In the genomic region with DNA sequence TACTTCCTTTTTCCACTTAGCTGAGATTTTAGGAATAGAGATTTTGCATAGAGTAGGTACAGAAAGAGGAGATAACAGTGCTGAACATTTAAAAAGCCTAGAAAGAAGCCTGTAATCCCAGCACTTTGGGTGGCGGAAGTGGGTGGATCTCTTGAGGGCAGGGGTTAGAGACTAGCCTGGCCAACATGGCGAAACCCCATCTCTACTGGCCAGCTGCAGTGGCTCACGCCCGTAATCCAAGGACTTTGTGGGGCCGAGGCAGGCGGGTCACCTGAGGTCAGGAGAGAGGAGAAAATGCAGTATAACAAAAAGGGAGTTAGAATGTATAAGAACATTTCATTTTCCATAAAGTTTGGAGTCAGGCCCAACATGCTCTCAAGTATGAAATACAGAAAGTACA, we compare ENCODE assay signal across 1 cellular context.
A peak's percentile ranks its signal among the peaks of the same experiment; 100 is the strongest.
TF ChIP-seq lines count a peak whose summit lies in the region.

No MANE protein-coding gene starts in this region.

TF ChIP-seq in K562, 482 proteins besides CTCF, POLR2A, EP300 and RAD21 (continued from another document and continues in another):
- TF ChIP-seq, protein P1, sequence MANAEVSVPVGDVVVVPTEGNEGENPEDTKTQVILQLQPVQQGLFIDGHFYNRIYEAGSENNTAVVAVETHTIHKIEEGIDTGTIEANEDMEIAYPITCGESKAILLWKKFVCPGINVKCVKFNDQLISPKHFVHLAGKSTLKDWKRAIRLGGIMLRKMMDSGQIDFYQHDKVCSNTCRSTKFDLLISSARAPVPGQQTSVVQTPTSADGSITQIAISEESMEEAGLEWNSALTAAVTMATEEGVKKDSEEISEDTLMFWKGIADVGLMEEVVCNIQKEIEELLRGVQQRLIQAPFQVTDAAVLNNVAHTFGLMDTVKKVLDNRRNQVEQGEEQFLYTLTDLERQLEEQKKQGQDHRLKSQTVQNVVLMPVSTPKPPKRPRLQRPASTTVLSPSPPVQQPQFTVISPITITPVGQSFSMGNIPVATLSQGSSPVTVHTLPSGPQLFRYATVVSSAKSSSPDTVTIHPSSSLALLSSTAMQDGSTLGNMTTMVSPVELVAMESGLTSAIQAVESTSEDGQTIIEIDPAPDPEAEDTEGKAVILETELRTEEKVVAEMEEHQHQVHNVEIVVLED (CRISPR knock-in tag; IDR thresholded peaks at IDR 0.05) = no peak
- TF ChIP-seq TCF3 (CRISPR knock-in tag; IDR thresholded peaks at IDR 0.05) (no peak), POLR2G (IDR thresholded peaks at IDR 0.05; ENCODE audit: low read depth, low read length) (no peak), ZNF589 (CRISPR knock-in tag; IDR thresholded peaks at IDR 0.05; ENCODE audit: low read depth) (no peak), CC2D1A (IDR thresholded peaks at IDR 0.05) (no peak), MED1 (CRISPR knock-in tag; IDR thresholded peaks at IDR 0.05; ENCODE audit: borderline replicate concordance) (no peak), NR2C2 (CRISPR knock-in tag; IDR thresholded peaks at IDR 0.05) (no peak), NR2C2 (tag; IDR thresholded peaks at IDR 0.05) (peak; percentile 87), NR2C1 (IDR thresholded peaks at IDR 0.05) (peak; percentile 56), NR2C1 (tag; IDR thresholded peaks at IDR 0.05) (peak; percentile 89), ZNF436 (CRISPR knock-in tag; IDR thresholded peaks at IDR 0.05) (no peak), ZNF41 (CRISPR knock-in tag; conservative IDR thresholded peaks at IDR 0.05) (no peak), CREBBP (IDR thresholded peaks at IDR 0.05; ENCODE audit: low read depth, low read length) (no peak), OTX1 (CRISPR knock-in tag; IDR thresholded peaks at IDR 0.05) (no peak), KHSRP (IDR thresholded peaks at IDR 0.05) (no peak), POLR3G (IDR thresholded peaks at IDR 0.05; ENCODE audit: extremely low read depth, insufficient read length, insufficient replicate concordance) (no peak), NCOA2 (IDR thresholded peaks at IDR 0.05; ENCODE audit: partially characterized antibody in 2 of 2) (no peak), U2AF2 (optimal IDR thresholded peaks at IDR 0.05; ENCODE audit: low read depth, low read length) (no peak), DIDO1 (tag; IDR thresholded peaks at IDR 0.05; ENCODE audit: low read depth) (0 out of 2 replicates have a peak, but pooled peaks have one; percentile 35), RAD51 (IDR thresholded peaks at IDR 0.05; ENCODE audit: borderline replicate concordance, low read depth) (0 out of 2 replicates have a peak, but pooled peaks have one; percentile 9), SMAD2 (IDR thresholded peaks at IDR 0.05; ENCODE audit: low read depth, low read length) (no peak), TAL1 (IDR thresholded peaks at IDR 0.05) (no peak), SLC30A9 (CRISPR knock-in tag; IDR thresholded peaks at IDR 0.05) (no peak), NCOR1 (IDR thresholded peaks at IDR 0.05) (peak; percentile 26; the same call in 1 of the 2 replicates), ZNF354B (CRISPR knock-in tag; IDR thresholded peaks at IDR 0.05) (no peak), POLR2AphosphoS5 (IDR thresholded peaks at IDR 0.05; ENCODE audit: control insufficient read depth, insufficient read depth, low read depth, low read length) (no peak), FOS (IDR thresholded peaks at IDR 0.05; ENCODE audit: extremely low read depth, insufficient read length) (no peak), BRF1 (IDR thresholded peaks at IDR 0.05; ENCODE audit: borderline replicate concordance, extremely low read depth, insufficient read length) (no peak), CBX2 (IDR thresholded peaks at IDR 0.05; ENCODE audit: insufficient read depth, low read length, poor library complexity, severe bottlenecking) (no peak), CREB1 (IDR thresholded peaks at IDR 0.05) (no peak), CREB1 (CRISPR knock-in tag; IDR thresholded peaks at IDR 0.05) (no peak), SIX5 (IDR thresholded peaks at IDR 0.05; ENCODE audit: borderline replicate concordance in 1 of 2, insufficient read depth in 1 of 2, low read depth in 1 of 2, low read length in 2 of 2) (no peak), PYGO2 (tag; IDR thresholded peaks at IDR 0.05) (no peak), ESRRA (IDR thresholded peaks at IDR 0.05; ENCODE audit: borderline replicate concordance, low read depth) (peak; percentile 19; the same call in 1 of the 2 replicates), ARNT (IDR thresholded peaks at IDR 0.05) (no peak), THRAP3 (IDR thresholded peaks at IDR 0.05; ENCODE audit: borderline replicate concordance) (no peak), MYNN (IDR thresholded peaks at IDR 0.05) (no peak), MYNN (CRISPR knock-in tag; IDR thresholded peaks at IDR 0.05) (no peak)
- TF ChIP-seq, protein P2, sequence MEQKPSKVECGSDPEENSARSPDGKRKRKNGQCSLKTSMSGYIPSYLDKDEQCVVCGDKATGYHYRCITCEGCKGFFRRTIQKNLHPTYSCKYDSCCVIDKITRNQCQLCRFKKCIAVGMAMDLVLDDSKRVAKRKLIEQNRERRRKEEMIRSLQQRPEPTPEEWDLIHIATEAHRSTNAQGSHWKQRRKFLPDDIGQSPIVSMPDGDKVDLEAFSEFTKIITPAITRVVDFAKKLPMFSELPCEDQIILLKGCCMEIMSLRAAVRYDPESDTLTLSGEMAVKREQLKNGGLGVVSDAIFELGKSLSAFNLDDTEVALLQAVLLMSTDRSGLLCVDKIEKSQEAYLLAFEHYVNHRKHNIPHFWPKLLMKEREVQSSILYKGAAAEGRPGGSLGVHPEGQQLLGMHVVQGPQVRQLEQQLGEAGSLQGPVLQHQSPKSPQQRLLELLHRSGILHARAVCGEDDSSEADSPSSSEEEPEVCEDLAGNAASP (IDR thresholded peaks at IDR 0.05) = peak; percentile 70
- TF ChIP-seq, protein P3, sequence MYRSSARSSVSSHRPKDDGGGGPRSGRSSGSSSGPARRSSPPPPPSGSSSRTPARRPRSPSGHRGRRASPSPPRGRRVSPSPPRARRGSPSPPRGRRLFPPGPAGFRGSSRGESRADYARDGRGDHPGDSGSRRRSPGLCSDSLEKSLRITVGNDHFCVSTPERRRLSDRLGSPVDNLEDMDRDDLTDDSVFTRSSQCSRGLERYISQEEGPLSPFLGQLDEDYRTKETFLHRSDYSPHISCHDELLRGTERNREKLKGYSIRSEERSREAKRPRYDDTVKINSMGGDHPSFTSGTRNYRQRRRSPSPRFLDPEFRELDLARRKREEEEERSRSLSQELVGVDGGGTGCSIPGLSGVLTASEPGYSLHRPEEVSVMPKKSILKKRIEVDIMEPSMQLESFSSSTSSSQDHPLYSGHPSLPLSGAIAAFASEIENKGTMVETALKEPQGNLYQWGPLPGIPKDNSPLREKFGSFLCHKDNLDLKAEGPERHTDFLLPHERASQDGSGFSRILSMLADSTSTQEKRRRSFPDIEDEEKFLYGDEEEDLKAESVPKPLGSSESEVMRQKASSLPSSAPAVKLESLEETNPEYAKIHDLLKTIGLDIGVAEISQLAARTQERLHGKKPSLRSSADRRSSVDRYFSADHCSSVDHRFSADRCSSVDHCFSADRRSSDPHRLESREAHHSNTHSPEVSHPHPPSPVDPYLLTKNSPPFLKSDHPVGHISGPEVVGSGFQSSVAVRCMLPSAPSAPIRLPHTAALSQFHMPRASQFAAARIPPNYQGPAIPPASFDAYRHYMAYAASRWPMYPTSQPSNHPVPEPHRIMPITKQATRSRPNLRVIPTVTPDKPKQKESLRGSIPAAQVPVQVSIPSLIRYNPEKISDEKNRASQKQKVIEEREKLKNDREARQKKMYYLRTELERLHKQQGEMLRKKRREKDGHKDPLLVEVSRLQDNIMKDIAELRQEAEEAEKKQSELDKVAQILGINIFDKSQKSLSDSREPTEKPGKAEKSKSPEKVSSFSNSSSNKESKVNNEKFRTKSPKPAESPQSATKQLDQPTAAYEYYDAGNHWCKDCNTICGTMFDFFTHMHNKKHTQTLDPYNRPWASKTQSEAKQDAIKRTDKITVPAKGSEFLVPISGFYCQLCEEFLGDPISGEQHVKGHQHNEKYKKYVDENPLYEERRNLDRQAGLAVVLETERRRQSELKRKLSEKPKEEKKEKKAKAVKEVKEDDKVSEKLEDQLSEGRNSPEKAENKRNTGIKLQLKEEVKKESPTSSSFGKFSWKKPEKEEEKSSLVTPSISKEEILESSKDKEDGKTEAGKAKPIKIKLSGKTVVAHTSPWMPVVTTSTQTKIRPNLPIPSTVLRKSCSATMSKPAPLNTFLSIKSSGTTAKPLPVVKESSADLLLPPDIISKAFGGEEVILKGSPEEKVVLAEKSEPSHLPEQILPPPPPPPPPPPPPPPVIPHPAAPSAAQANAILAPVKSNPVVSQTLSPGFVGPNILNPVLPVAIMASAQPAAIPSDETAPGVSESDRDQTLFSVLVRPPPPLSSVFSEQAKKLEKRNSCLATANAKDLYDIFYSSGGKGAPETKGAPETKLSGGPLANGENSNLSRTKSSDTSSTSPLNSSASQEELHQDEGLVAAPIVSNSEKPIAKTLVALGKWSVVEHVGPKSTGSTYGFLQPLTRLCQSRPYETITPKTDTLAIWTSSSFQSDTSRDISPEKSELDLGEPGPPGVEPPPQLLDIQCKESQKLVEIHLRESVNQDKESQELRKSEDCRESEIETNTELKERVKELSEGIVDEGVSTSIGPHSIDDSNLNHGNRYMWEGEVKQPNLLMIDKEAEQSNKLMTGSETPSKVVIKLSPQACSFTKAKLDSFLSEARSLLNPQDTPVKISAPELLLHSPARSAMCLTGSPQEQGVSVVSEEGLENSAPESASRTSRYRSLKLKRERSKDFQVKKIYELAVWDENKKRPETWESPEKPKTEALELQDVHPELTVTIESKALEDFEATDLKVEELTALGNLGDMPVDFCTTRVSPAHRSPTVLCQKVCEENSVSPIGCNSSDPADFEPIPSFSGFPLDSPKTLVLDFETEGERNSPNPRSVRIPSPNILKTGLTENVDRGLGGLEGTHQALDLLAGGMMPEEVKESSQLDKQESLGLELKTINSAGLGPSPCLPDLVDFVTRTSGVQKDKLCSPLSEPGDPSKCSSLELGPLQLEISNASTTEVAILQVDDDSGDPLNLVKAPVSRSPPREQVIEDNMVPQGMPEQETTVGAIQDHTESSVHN (IDR thresholded peaks at IDR 0.05; ENCODE audit: borderline replicate concordance in 1 of 2, low read depth in 1 of 2) = no peak
- TF ChIP-seq, protein P4, sequence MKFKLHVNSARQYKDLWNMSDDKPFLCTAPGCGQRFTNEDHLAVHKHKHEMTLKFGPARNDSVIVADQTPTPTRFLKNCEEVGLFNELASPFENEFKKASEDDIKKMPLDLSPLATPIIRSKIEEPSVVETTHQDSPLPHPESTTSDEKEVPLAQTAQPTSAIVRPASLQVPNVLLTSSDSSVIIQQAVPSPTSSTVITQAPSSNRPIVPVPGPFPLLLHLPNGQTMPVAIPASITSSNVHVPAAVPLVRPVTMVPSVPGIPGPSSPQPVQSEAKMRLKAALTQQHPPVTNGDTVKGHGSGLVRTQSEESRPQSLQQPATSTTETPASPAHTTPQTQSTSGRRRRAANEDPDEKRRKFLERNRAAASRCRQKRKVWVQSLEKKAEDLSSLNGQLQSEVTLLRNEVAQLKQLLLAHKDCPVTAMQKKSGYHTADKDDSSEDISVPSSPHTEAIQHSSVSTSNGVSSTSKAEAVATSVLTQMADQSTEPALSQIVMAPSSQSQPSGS (CRISPR knock-in tag; IDR thresholded peaks at IDR 0.05) = no peak
- TF ChIP-seq, protein P5, sequence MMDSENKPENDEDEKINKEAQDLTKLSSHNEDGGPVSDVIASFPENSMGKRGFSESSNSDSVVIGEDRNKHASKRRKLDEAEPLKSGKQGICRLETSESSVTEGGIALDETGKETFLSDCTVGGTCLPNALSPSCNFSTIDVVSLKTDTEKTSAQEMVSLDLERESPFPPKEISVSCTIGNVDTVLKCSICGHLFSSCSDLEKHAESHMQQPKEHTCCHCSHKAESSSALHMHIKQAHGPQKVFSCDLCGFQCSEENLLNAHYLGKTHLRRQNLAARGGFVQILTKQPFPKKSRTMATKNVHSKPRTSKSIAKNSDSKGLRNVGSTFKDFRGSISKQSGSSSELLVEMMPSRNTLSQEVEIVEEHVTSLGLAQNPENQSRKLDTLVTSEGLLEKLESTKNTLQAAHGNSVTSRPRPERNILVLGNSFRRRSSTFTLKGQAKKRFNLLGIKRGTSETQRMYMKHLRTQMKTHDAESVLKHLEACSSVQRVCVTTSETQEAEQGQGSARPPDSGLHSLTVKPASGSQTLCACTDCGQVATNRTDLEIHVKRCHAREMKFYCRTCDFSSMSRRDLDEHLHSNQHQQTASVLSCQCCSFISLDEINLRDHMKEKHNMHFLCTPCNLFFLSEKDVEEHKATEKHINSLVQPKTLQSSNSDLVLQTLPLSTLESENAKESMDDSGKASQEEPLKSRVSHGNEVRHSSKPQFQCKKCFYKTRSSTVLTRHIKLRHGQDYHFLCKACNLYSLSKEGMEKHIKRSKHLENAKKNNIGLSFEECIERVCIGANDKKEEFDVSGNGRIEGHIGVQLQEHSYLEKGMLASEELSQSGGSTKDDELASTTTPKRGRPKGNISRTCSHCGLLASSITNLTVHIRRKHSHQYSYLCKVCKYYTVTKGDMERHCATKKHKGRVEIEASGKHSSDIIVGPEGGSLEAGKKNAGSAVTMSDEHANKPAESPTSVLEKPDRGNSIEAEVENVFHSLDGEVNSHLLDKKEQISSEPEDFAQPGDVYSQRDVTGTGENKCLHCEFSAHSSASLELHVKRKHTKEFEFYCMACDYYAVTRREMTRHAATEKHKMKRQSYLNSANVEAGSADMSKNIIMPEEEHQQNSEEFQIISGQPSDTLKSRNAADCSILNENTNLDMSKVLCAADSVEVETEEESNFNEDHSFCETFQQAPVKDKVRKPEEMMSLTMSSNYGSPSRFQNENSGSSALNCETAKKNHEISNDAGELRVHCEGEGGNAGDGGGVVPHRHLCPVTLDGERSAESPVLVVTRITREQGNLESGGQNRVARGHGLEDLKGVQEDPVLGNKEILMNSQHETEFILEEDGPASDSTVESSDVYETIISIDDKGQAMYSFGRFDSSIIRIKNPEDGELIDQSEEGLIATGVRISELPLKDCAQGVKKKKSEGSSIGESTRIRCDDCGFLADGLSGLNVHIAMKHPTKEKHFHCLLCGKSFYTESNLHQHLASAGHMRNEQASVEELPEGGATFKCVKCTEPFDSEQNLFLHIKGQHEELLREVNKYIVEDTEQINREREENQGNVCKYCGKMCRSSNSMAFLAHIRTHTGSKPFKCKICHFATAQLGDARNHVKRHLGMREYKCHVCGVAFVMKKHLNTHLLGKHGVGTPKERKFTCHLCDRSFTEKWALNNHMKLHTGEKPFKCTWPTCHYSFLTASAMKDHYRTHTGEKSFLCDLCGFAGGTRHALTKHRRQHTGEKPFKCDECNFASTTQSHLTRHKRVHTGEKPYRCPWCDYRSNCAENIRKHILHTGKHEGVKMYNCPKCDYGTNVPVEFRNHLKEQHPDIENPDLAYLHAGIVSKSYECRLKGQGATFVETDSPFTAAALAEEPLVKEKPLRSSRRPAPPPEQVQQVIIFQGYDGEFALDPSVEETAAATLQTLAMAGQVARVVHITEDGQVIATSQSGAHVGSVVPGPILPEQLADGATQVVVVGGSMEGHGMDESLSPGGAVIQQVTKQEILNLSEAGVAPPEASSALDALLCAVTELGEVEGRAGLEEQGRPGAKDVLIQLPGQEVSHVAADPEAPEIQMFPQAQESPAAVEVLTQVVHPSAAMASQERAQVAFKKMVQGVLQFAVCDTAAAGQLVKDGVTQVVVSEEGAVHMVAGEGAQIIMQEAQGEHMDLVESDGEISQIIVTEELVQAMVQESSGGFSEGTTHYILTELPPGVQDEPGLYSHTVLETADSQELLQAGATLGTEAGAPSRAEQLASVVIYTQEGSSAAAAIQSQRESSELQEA (IDR thresholded peaks at IDR 0.05; ENCODE audit: low read depth) = no peak
